12 cellular contexts compared by ENCODE assay signal in genomic region chr3:98778383-98778782, GRCh38. TPM values are rescaled to one million over a fixed set of nuclear protein-coding genes. Genes with fewer than 3 reads are reported as not detected.
A peak's percentile ranks its signal among the peaks of the same experiment; 100 is the strongest.
DNase-seq lines count a peak whose midpoint lies in the region; ATAC-seq and TF ChIP-seq lines count a peak whose summit lies in the region.
"Had no signal": no experiment of that assay in that cellular context is flagged by ENCODE, and none has a peak within 500 bp of the region (broad histone marks: within the 10 kb centered on the region; RNA-seq: fewer than 3 reads in every experiment).

No MANE protein-coding gene starts in this region.

- H3K79me2 ChIP-seq in fibroblast of lung (ENCODE audit: control insufficient read depth, insufficient read depth, low read length), result no peaks in the 10 kb centered on the region

- no peaks in the 10 kb centered on the region for H3K36me3 Mint-ChIP-seq in T-helper 2 cell treated with Interferon-gamma antibody and Interleukin-4, amounts not matched to agents 5 μg/mL and 100 μg/mL, for 36 hours (ENCODE audit: low read depth)

- H3K4me3 ChIP-seq in fibroblast of lung (replicated peaks in 1 of 4; ENCODE audit: control extremely low read depth in 1 of 4, insufficient read depth in 1 of 4, low read depth in 3 of 4, low read length in 4 of 4) (no peak overlapping the region), skin epidermis (no peak overlapping the region)
- H3K4me3 ChIP-seq: mucosa of descending colon had no signal

- no peak for TF ChIP-seq CTCF in fibroblast of lung (conservative IDR thresholded peaks at IDR 0.05 in 1 of 2, IDR thresholded peaks at IDR 0.05 in 1 of 2; ENCODE audit: low read depth in 1 of 2, low read length in 2 of 2)

- no peak for ATAC-seq in GM21367 (IDR thresholded peaks at IDR 0.05; ENCODE audit: unreplicated experiment)

- H3K9me3 ChIP-seq in fibroblast of lung (ENCODE audit: control insufficient read depth, insufficient read depth, low read depth, low read length), result no peaks in the 10 kb centered on the region
- H3K9me3 ChIP-seq: mucosa of descending colon had no signal

- H3K4me1 Mint-ChIP-seq in T-helper 2 cell treated with Interferon-gamma antibody and Interleukin-4, amounts not matched to agents 5 μg/mL and 100 μg/mL, for 36 hours (ENCODE audit: low read depth), result peaks cover 6% of the 10 kb centered on the region

- no peak overlapping the region for H3K4me2 ChIP-seq in fibroblast of lung (ENCODE audit: extremely low read depth, insufficient read depth, low read length)

- H3K27me3 ChIP-seq in fibroblast of lung (ENCODE audit: control insufficient read depth, insufficient read depth, low read length), result no peaks in the 10 kb centered on the region

- H3K27ac ChIP-seq in fibroblast of lung (ENCODE audit: insufficient read depth, low read length) (no peak overlapping the region), skin epidermis (peak overlapping the region in 17 of 21 experiments; percentile 4 to 76 (median 61))

- DNase-seq in HCEC 1CT, result peak; percentile 54
- peak; percentile 24 for DNase-seq in OCI-M1 (lab: John Stamatoyannopoulos, UW)
- peak; percentile 48 to 80 for DNase-seq in fibroblast of lung (ENCODE audit: low read depth in 2 of 2)
- no peak for DNase-seq in superior temporal gyrus (ENCODE audit: extremely low spot score)
- DNase-seq in DMS114 treated with DMSO at 0.1 percent for 48 hours (lab: John Stamatoyannopoulos, UW; ENCODE audit: unreplicated experiment), result no peak
- no peak for DNase-seq in T-helper 2 cell treated with Interferon-gamma antibody and Interleukin-4, amounts not matched to agents 5 μg/mL and 100 μg/mL, for 36 hours (ENCODE audit: low spot score)
- DNase-seq: DMS153; mucosa of descending colon; NCI-H774; stimulated activated CD4-positive, alpha-beta T cell treated with anti-CD3 and anti-CD28 coated beads, Interleukin-12 subunit alpha, Interleukin-12 subunit beta, amount 100 ng/mL, for 4 hours had no signal

- H3K4me1 ChIP-seq in fibroblast of lung (ENCODE audit: control insufficient read depth, extremely low read depth, insufficient read depth, low read length), result peaks cover 5% of the 10 kb centered on the region

- no peak overlapping the region for H2AFZ ChIP-seq in fibroblast of lung (ENCODE audit: low read length)

- no peaks in the 10 kb centered on the region for H3K9me3 Mint-ChIP-seq in T-helper 2 cell treated with Interferon-gamma antibody and Interleukin-4, amounts not matched to agents 5 μg/mL and 100 μg/mL, for 36 hours

- no peaks in the 10 kb centered on the region for H4K20me1 ChIP-seq in fibroblast of lung (ENCODE audit: control insufficient read depth, extremely low read depth, insufficient read depth, low read length)

- H3K27ac Mint-ChIP-seq in T-helper 2 cell treated with Interferon-gamma antibody and Interleukin-4, amounts not matched to agents 5 μg/mL and 100 μg/mL, for 36 hours, result no peak overlapping the region

- H3K27me3 Mint-ChIP-seq in T-helper 2 cell treated with Interferon-gamma antibody and Interleukin-4, amounts not matched to agents 5 μg/mL and 100 μg/mL, for 36 hours (ENCODE audit: low read depth), result peaks cover 17% of the 10 kb centered on the region

- no peak overlapping the region for H3K9ac ChIP-seq in fibroblast of lung (ENCODE audit: insufficient read depth, low read length)

- no peaks in the 10 kb centered on the region for H3K36me3 ChIP-seq in fibroblast of lung (ENCODE audit: control insufficient read depth, insufficient read depth, low read length)

- H3K4me3 Mint-ChIP-seq in T-helper 2 cell treated with Interferon-gamma antibody and Interleukin-4, amounts not matched to agents 5 μg/mL and 100 μg/mL, for 36 hours, result no peak overlapping the region

RNA-seq across cellular contexts. Expression of gene ST3GAL6, which starts 15.2 kb away (rescaled TPM):
- 2.6 and 4.1 TPM in 2 replicates for total RNA-seq in fibroblast of lung
- polyA plus RNA-seq in fibroblast of lung, result 1.7 TPM in 2 replicates
- polyA plus RNA-seq in fibroblast of lung (2012), result 0.48 and 1.1 TPM in 2 replicates
- polyA minus RNA-seq in fibroblast of lung (ENCODE audit: low replicate concordance), result not detected in 2 replicates

Comparison
In these comparisons a context has a peak if more than half of its experiments do, and no peak if none do; other contexts are left out.
1. DNase-seq: peak in HCEC 1CT (single experiment), OCI-M1 (single experiment) and fibroblast of lung (2 of 2); none in superior temporal gyrus (single experiment), DMS114 treated with DMSO at 0.1 percent for 48 hours (single experiment) and T-helper 2 cell treated with Interferon-gamma antibody and Interleukin-4, amounts not matched to agents 5 μg/mL and 100 μg/mL, for 36 hours (single experiment).